In genomic region chr1:116534014-116534739, GRCh38 we compare ENCODE assay signal across 1 cellular context.
TF ChIP-seq lines count a peak whose summit lies in the region.

No MANE protein-coding gene starts in this region.

TF ChIP-seq in GM12878, 131 proteins besides CTCF, POLR2A, EP300 and RAD21 (continued from another document):
- TF ChIP-seq ZBTB4 (CRISPR knock-in tag; IDR thresholded peaks at IDR 0.05) = no peak
- TF ChIP-seq REST (IDR thresholded peaks at IDR 0.05; ENCODE audit: low read depth, low read length) = no peak
- TF ChIP-seq JUND (IDR thresholded peaks at IDR 0.05; ENCODE audit: low read depth, low read length) = no peak
- no peak for TF ChIP-seq HDAC6 (IDR thresholded peaks at IDR 0.05; ENCODE audit: unreplicated experiment)
- TF ChIP-seq CHD1 (IDR thresholded peaks at IDR 0.05; ENCODE audit: low read depth, low read length) = no peak
- TF ChIP-seq ZZZ3 (IDR thresholded peaks at IDR 0.05; ENCODE audit: control insufficient read depth, insufficient read length, low read depth) = no peak
- TF ChIP-seq ZBED1 (IDR thresholded peaks at IDR 0.05; ENCODE audit: borderline replicate concordance) = no peak
- no peak for TF ChIP-seq RELA (IDR thresholded peaks at IDR 0.05; ENCODE audit: borderline replicate concordance, partially characterized antibody)
- TF ChIP-seq MEF2B (IDR thresholded peaks at IDR 0.05; ENCODE audit: partially characterized antibody, poor library complexity, severe bottlenecking) = no peak
